ENCODE assay signal across 18 cellular contexts in the genomic region with DNA sequence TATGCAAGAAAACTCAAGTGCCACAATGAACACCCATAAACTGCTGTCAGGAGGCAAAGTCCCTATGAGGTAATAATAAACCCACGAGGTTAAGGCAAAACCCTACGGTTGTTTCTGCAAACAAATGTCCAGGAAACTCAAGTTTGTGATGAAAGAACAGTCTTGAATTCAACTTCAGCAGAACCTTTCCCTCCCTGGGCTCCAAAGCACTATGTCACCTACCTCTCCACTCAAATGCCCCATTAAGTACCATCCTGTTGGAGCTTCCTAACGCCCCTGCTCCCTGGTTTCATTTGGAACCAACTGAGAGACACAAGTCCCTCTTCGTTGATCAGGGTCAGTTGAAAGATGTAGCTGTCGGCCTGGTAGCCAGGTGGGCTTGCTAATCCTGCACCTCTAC. TPM values are rescaled to one million over a fixed set of nuclear protein-coding genes. Genes with fewer than 3 reads are reported as not detected.
DNase-seq lines count a peak whose midpoint lies in the region; ATAC-seq, FAIRE-seq and TF ChIP-seq lines count a peak whose summit lies in the region.
"Had no signal": no experiment of that assay in that cellular context is flagged by ENCODE, and none has a peak within 500 bp of the region (broad histone marks: within the 10 kb centered on the region; RNA-seq: fewer than 3 reads in every experiment).

No MANE protein-coding gene starts in this region.

- intact Hi-C loops in right cardiac atrium (cut with DNase I), result no loop called here
- intact Hi-C loops in Right ventricle myocardium superior (cut with DNase I), result no loop called here
- intact Hi-C loops in pancreas (cut with DNase I), result no loop called here
- intact Hi-C loops in CD4-positive, alpha-beta T cell (cut with DNase I, micrococcal nuclease), result loop anchor here (5.0 to 10.0 kb wide), 5 partner anchors 34 to 1962 kb away; a partner anchor contains a TSS

- no peaks in the 10 kb centered on the region for H3K9me3 Mint-ChIP-seq in CD4-positive, alpha-beta T cell
- no peaks in the 10 kb centered on the region for H3K9me3 Mint-ChIP-seq in activated CD4-positive, alpha-beta memory T cell treated with anti-CD3 and anti-CD28 coated beads, Interleukin-2, amount 10 ng/mL, durations not matched to agents 7 days and 5 days
- H3K9me3 Mint-ChIP-seq: naive B cell; T-helper 1 cell treated with Interleukin-12 subunit alpha and Interleukin-12 subunit beta and Interleukin-4 antibody, amounts not matched to agents 30 μg/mL and 1 μg/mL, for 36 hours had no signal

- H3K9me3 ChIP-seq in right cardiac atrium (ENCODE audit: control insufficient read depth, low read length) (no peaks in the 10 kb centered on the region), pancreas (no peaks in the 10 kb centered on the region)
- no peaks in the 10 kb centered on the region for H3K9me3 ChIP-seq in CD4-positive, alpha-beta T cell (ENCODE audit: control insufficient read depth, low read length)
- H3K9me3 ChIP-seq: Caco-2 had no signal

- no peaks in the 10 kb centered on the region for H3K27me3 ChIP-seq in right cardiac atrium (ENCODE audit: control insufficient read depth, insufficient read depth)
- H3K27me3 ChIP-seq in pancreas, result no peaks in the 10 kb centered on the region
- H3K27me3 ChIP-seq in CD4-positive, alpha-beta T cell (ENCODE audit: control insufficient read depth, insufficient read depth, low read length), result no peaks in the 10 kb centered on the region

- ATAC-seq in right cardiac atrium (no peak), Right ventricle myocardium superior (ENCODE audit: poor library complexity) (no peak), pancreas (no peak), GM19397 (IDR thresholded peaks at IDR 0.05; ENCODE audit: unreplicated experiment) (no peak)
- ATAC-seq in CD4-positive, alpha-beta T cell (ENCODE audit: poor library complexity), result no peak
- ATAC-seq: sciatic nerve; stimulated activated naive CD8-positive, alpha-beta T cell treated with anti-CD3 and anti-CD28 coated beads, Interleukin-15, Interleukin-2, amounts not matched to agents 100 U/mL and 50 U/mL, for 24 hours had no signal

- TF ChIP-seq CTCF in pancreas (IDR thresholded peaks at IDR 0.05), result no peak
- no peak for TF ChIP-seq CTCF in CD4-positive, alpha-beta T cell (IDR thresholded peaks at IDR 0.05)
- TF ChIP-seq CTCF in foreskin fibroblast (IDR thresholded peaks at IDR 0.05; ENCODE audit: low read depth, low read length), result no peak

- H3K4me1 Mint-ChIP-seq in CD4-positive, alpha-beta T cell (ENCODE audit: low read depth), result peaks cover 23% of the 10 kb centered on the region
- H3K4me1 Mint-ChIP-seq in activated CD4-positive, alpha-beta memory T cell treated with anti-CD3 and anti-CD28 coated beads, Interleukin-2, amount 10 ng/mL, durations not matched to agents 7 days and 5 days, result peaks cover 24% of the 10 kb centered on the region

- no peak overlapping the region for H3K27ac Mint-ChIP-seq in CD4-positive, alpha-beta T cell
- no peak overlapping the region for H3K27ac Mint-ChIP-seq in activated CD4-positive, alpha-beta memory T cell treated with anti-CD3 and anti-CD28 coated beads, Interleukin-2, amount 10 ng/mL, durations not matched to agents 7 days and 5 days
- H3K27ac Mint-ChIP-seq: naive B cell; T-helper 1 cell treated with Interleukin-12 subunit alpha and Interleukin-12 subunit beta and Interleukin-4 antibody, amounts not matched to agents 30 μg/mL and 1 μg/mL, for 36 hours had no signal

- FAIRE-seq in pancreas (lab: Jason Lieb, UNC), result no peak

- H3K4me3 ChIP-seq in right cardiac atrium (ENCODE audit: low read length) (no peak overlapping the region), pancreas (no peak overlapping the region), foreskin fibroblast (ENCODE audit: low read depth in 1 of 2, low read length in 2 of 2) (no peak overlapping the region)
- H3K4me3 ChIP-seq: coronary artery had no signal

- POLR2A ChIA-PET in CD4-positive, alpha-beta T cell (lab: Charles Lee), result no interaction called here
- POLR2A ChIA-PET in activated CD4-positive, alpha-beta memory T cell treated with anti-CD3 and anti-CD28 coated beads, Interleukin-2, amount 10 ng/mL, durations not matched to agents 7 days and 5 days (lab: Charles Lee), result no interaction called here

- no peaks in the 10 kb centered on the region for H3K36me3 Mint-ChIP-seq in CD4-positive, alpha-beta T cell (ENCODE audit: low read depth)
- H3K36me3 Mint-ChIP-seq in activated CD4-positive, alpha-beta memory T cell treated with anti-CD3 and anti-CD28 coated beads, Interleukin-2, amount 10 ng/mL, durations not matched to agents 7 days and 5 days (ENCODE audit: low read depth), result peaks cover 8% of the 10 kb centered on the region
- H3K36me3 Mint-ChIP-seq: naive B cell had no signal

- DNase-seq in right cardiac atrium, result no peak
- no peak for DNase-seq in Right ventricle myocardium superior
- peak; percentile 24 for DNase-seq in islet precursor cell
- no peak for DNase-seq in pancreas
- no peak for DNase-seq in CD4-positive, alpha-beta T cell
- no peak for DNase-seq in foreskin fibroblast
- DNase-seq in activated CD4-positive, alpha-beta memory T cell treated with anti-CD3 and anti-CD28 coated beads, Interleukin-2, amount 10 ng/mL, durations not matched to agents 7 days and 5 days, result no peak
- DNase-seq: activated T-cell treated with anti-CD3 and anti-CD28 coated beads, Interleukin-2, amount 50 U/mL, for 1 hour; Caco-2; KG1; naive B cell; NCI-H510A; stimulated activated naive CD8-positive, alpha-beta T cell treated with anti-CD3 and anti-CD28 coated beads, Interleukin-15, Interleukin-2, amounts not matched to agents 100 U/mL and 50 U/mL, for 24 hours had no signal

- WGBS in right cardiac atrium, result 75% methylated on average over 5 of the region's 5 CpGs
- WGBS in pancreas, 2 donors, result 62 to 66% methylated on average over 5 of the region's 5 CpGs

- H3K4me1 ChIP-seq in right cardiac atrium (ENCODE audit: control insufficient read depth, insufficient read depth, low read length), result peaks cover 30% of the 10 kb centered on the region
- H3K4me1 ChIP-seq in pancreas, result peaks cover 13 to 40% (median 27%) of the 10 kb centered on the region in 3 donors

- H3K27me3 Mint-ChIP-seq in CD4-positive, alpha-beta T cell, result no peaks in the 10 kb centered on the region
- peaks cover 8% of the 10 kb centered on the region for H3K27me3 Mint-ChIP-seq in activated CD4-positive, alpha-beta memory T cell treated with anti-CD3 and anti-CD28 coated beads, Interleukin-2, amount 10 ng/mL, durations not matched to agents 7 days and 5 days

- H3K4me3 Mint-ChIP-seq in CD4-positive, alpha-beta T cell, result no peak overlapping the region
- no peak overlapping the region for H3K4me3 Mint-ChIP-seq in activated CD4-positive, alpha-beta memory T cell treated with anti-CD3 and anti-CD28 coated beads, Interleukin-2, amount 10 ng/mL, durations not matched to agents 7 days and 5 days
- H3K4me3 Mint-ChIP-seq: T-helper 1 cell treated with Interleukin-12 subunit alpha and Interleukin-12 subunit beta and Interleukin-4 antibody, amounts not matched to agents 30 μg/mL and 1 μg/mL, for 36 hours had no signal

- CTCF ChIA-PET in CD4-positive, alpha-beta T cell (lab: Charles Lee), result interaction anchor here (1.1 kb wide), 1 partner anchor 294 kb away, joined by 3 read pairs; no protein-coding TSS in a partner anchor
- CTCF ChIA-PET in activated CD4-positive, alpha-beta memory T cell treated with anti-CD3 and anti-CD28 coated beads, Interleukin-2, amount 10 ng/mL, durations not matched to agents 7 days and 5 days (lab: Charles Lee), result interaction anchor here (1.3 kb wide), 1 partner anchor 39 kb away, joined by 5 read pairs; no protein-coding TSS in a partner anchor

- H3K27ac ChIP-seq in right cardiac atrium (ENCODE audit: low read length), result peak overlapping the region; percentile 54
- peak overlapping the region in 3 of 4 donors; percentile 26 to 81 (median 71) for H3K27ac ChIP-seq in pancreas
- H3K27ac ChIP-seq in CD4-positive, alpha-beta T cell (ENCODE audit: low read depth, low read length), result no peak overlapping the region

- H3K36me3 ChIP-seq in pancreas, result no peaks in the 10 kb centered on the region

RNA-seq across cellular contexts. Expression of a gene that starts 2.6 kb away (rescaled TPM):
- total RNA-seq in right cardiac atrium (1 to 10 TPM in 1 of 4 donors, not detected in 3; 1.9 TPM), Right ventricle myocardium superior (not detected), pancreas (under 1 TPM in 2 of 6 donors, not detected in 4; 0.26 to 0.28 TPM)
- polyA plus RNA-seq in right cardiac atrium (not detected), pancreas (under 1 TPM in 1 of 2 donors, not detected in 1; 0.31 TPM)
- under 1 TPM in 1 of 2 experiments, not detected in 1; 0.45 TPM for total RNA-seq in CD4-positive, alpha-beta T cell
- total RNA-seq in activated CD4-positive, alpha-beta memory T cell treated with anti-CD3 and anti-CD28 coated beads, Interleukin-2, amount 10 ng/mL, durations not matched to agents 7 days and 5 days, result not detected
- total RNA-seq: Caco-2, H4, sciatic nerve had no signal

RNA-seq across cellular contexts. Expression of a gene that starts 33.0 kb away (rescaled TPM):
- total RNA-seq in right cardiac atrium (100 to 1,000 TPM; 619 to 780 (median 669) TPM), Right ventricle myocardium superior (713 TPM), pancreas (100 to 1,000 TPM; 129 to 495 (median 176) TPM)
- polyA plus RNA-seq in right cardiac atrium (245 TPM), pancreas (100 to 1,000 TPM in 1 of 2 donors, 10 to 100 TPM in 1; 44.4 to 179 TPM)
- total RNA-seq in CD4-positive, alpha-beta T cell, result 10 to 100 TPM; 35.2 to 37.8 TPM
- total RNA-seq in activated CD4-positive, alpha-beta memory T cell treated with anti-CD3 and anti-CD28 coated beads, Interleukin-2, amount 10 ng/mL, durations not matched to agents 7 days and 5 days, result 100 to 1,000 TPM; 153 to 158 TPM

Comparison
In these comparisons a context has a peak if more than half of its experiments do, and no peak if none do; other contexts are left out.
1. intact Hi-C loops: an anchor here in CD4-positive, alpha-beta T cell (5.0 to 10.0 kb wide); none called in right cardiac atrium, Right ventricle myocardium superior and pancreas.